ENCODE assay signal across 10 cellular contexts in genomic region chr5:32767948-32768427, GRCh38. TPM values are rescaled to one million over a fixed set of nuclear protein-coding genes. Genes with fewer than 3 reads are reported as not detected.
DNase-seq lines count a peak whose midpoint lies in the region; ATAC-seq lines count a peak whose summit lies in the region.
"Had no signal": no experiment of that assay in that cellular context is flagged by ENCODE, and none has a peak within 500 bp of the region (broad histone marks: within the 10 kb centered on the region; RNA-seq: fewer than 3 reads in every experiment).

No MANE protein-coding gene starts in this region.

- DNase-seq in A172 (ENCODE audit: low spot score) (peak; percentile 77), HS-27A (ENCODE audit: low read depth) (peak; percentile 98), adipocyte (ENCODE audit: low read depth) (peak; percentile 93), iPS-NIHi7 (ENCODE audit: extremely low spot score) (peak; percentile 19), NOMO-1 treated with DMSO at 0.1 percent for 48 hours (lab: John Stamatoyannopoulos, UW; ENCODE audit: unreplicated experiment) (no peak)
- DNase-seq in stimulated activated CD4-positive, alpha-beta T cell treated with anti-CD3 and anti-CD28 coated beads, Interleukin-4, amount 100 ng/mL, for 1 hour: no peak
- DNase-seq in activated T-cell treated with anti-CD3 and anti-CD28 coated beads, Interleukin-2, amount 50 U/mL, for 24 hours: no peak
- DNase-seq: NCI-H2171, ovary had no signal

- no peaks in the 10 kb centered on the region for H3K27me3 Mint-ChIP-seq in activated T-cell treated with anti-CD3 and anti-CD28 coated beads, Interleukin-2, amount 50 U/mL, for 24 hours

- ATAC-seq in HG03025 (IDR thresholded peaks at IDR 0.05; ENCODE audit: low FRiP score, unreplicated experiment): no peak

- H3K27me3 ChIP-seq in adipocyte (replicated peaks; ENCODE audit: control insufficient read depth, insufficient read depth, low read length): no peaks in the 10 kb centered on the region
- H3K27me3 ChIP-seq: ovary had no signal

- H3K4me3 Mint-ChIP-seq in activated T-cell treated with anti-CD3 and anti-CD28 coated beads, Interleukin-2, amount 50 U/mL, for 24 hours: no peak overlapping the region

- H3K27ac Mint-ChIP-seq in activated T-cell treated with anti-CD3 and anti-CD28 coated beads, Interleukin-2, amount 50 U/mL, for 24 hours: no peak overlapping the region

- no peaks in the 10 kb centered on the region for H3K9me3 Mint-ChIP-seq in activated T-cell treated with anti-CD3 and anti-CD28 coated beads, Interleukin-2, amount 50 U/mL, for 24 hours

- H3K4me3 ChIP-seq in adipocyte (ENCODE audit: low read length): peak overlapping the region; percentile 19
- H3K4me3 ChIP-seq: ovary had no signal

- H3K4me1 ChIP-seq in adipocyte (ENCODE audit: control insufficient read depth, insufficient read depth, low read length): peaks cover 29% of the 10 kb centered on the region

- H3K9ac ChIP-seq in adipocyte (ENCODE audit: low read length): no peak overlapping the region

- H3K36me3 ChIP-seq in adipocyte (ENCODE audit: control insufficient read depth, insufficient read depth, low read length, severe bottlenecking): peaks cover 9% of the 10 kb centered on the region
- H3K36me3 ChIP-seq: ovary had no signal

- H3K36me3 Mint-ChIP-seq in activated T-cell treated with anti-CD3 and anti-CD28 coated beads, Interleukin-2, amount 50 U/mL, for 24 hours (ENCODE audit: low read depth): no peaks in the 10 kb centered on the region

- no peaks in the 10 kb centered on the region for H3K4me1 Mint-ChIP-seq in activated T-cell treated with anti-CD3 and anti-CD28 coated beads, Interleukin-2, amount 50 U/mL, for 24 hours (ENCODE audit: low read depth)

- no peaks in the 10 kb centered on the region for H3K9me3 ChIP-seq in adipocyte (ENCODE audit: control insufficient read depth, low read length)
- H3K9me3 ChIP-seq: ovary had no signal

RNA-seq across cellular contexts. Expression of gene NPR3, which starts 56.9 kb away (rescaled TPM):
- total RNA-seq in A172 (2014; rRNA removed; shearing (Covaris generic)): 0.07 and 0.28 TPM in 2 replicates

Comparison
In these comparisons a context has a peak if more than half of its experiments do, and no peak if none do; other contexts are left out.
1. DNase-seq: peak in A172 (single experiment), HS-27A (single experiment), adipocyte (single experiment) and iPS-NIHi7 (single experiment); none in stimulated activated CD4-positive, alpha-beta T cell treated with anti-CD3 and anti-CD28 coated beads, Interleukin-4, amount 100 ng/mL, for 1 hour (single experiment), NOMO-1 treated with DMSO at 0.1 percent for 48 hours (single experiment) and activated T-cell treated with anti-CD3 and anti-CD28 coated beads, Interleukin-2, amount 50 U/mL, for 24 hours (single experiment).